Comparison of ENCODE assay signal across 1 cellular context in the genomic region with DNA sequence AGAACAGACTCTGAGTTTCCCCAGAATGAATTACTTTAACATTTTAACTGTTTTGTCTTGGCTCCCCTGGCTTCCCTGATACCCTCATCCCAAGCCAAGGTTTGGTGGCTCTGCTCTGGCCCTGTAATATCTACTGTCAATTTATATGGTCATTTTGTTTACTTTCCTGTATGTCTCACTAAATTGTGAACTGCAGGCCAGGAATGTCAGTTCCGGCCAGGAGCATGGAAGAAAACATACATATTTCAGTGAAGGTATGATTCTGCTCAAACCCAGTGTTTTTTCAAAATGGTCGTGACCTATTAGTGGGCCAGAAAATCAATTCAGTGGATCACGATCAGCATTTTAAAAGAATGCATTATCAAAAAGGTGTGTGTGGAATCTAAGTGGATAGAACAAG.
TF ChIP-seq lines count a peak whose summit lies in the region.

No MANE protein-coding gene starts in this region.

TF ChIP-seq in HEK293, 187 proteins besides CTCF, POLR2A, EP300 and RAD21 (continued from another document):
- TF ChIP-seq, protein P1, sequence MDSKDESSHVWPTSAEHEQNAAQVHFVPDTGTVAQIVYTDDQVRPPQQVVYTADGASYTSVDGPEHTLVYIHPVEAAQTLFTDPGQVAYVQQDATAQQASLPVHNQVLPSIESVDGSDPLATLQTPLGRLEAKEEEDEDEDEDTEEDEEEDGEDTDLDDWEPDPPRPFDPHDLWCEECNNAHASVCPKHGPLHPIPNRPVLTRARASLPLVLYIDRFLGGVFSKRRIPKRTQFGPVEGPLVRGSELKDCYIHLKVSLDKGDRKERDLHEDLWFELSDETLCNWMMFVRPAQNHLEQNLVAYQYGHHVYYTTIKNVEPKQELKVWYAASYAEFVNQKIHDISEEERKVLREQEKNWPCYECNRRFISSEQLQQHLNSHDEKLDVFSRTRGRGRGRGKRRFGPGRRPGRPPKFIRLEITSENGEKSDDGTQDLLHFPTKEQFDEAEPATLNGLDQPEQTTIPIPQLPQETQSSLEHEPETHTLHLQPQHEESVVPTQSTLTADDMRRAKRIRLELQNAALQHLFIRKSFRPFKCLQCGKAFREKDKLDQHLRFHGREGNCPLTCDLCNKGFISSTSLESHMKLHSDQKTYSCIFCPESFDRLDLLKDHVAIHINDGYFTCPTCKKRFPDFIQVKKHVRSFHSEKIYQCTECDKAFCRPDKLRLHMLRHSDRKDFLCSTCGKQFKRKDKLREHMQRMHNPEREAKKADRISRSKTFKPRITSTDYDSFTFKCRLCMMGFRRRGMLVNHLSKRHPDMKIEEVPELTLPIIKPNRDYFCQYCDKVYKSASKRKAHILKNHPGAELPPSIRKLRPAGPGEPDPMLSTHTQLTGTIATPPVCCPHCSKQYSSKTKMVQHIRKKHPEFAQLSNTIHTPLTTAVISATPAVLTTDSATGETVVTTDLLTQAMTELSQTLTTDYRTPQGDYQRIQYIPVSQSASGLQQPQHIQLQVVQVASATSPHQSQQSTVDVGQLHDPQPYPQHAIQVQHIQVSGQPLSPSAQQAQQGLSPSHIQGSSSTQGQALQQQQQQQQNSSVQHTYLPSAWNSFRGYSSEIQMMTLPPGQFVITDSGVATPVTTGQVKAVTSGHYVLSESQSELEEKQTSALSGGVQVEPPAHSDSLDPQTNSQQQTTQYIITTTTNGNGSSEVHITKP (tag by site-specific recombination; IDR thresholded peaks at IDR 0.05) = no peak
- no peak for TF ChIP-seq ZNF510 (tag by site-specific recombination; IDR thresholded peaks at IDR 0.05; ENCODE audit: insufficient replicate concordance)
- no peak for TF ChIP-seq ZSCAN23 (tag by site-specific recombination; IDR thresholded peaks at IDR 0.05)
- no peak for TF ChIP-seq ZFHX2 (tag by site-specific recombination; conservative IDR thresholded peaks at IDR 0.05)
- no peak for TF ChIP-seq ZNF776 (tag by site-specific recombination; IDR thresholded peaks at IDR 0.05; ENCODE audit: borderline replicate concordance)
